ENCODE assay signal across 8 cellular contexts in the genomic region with DNA sequence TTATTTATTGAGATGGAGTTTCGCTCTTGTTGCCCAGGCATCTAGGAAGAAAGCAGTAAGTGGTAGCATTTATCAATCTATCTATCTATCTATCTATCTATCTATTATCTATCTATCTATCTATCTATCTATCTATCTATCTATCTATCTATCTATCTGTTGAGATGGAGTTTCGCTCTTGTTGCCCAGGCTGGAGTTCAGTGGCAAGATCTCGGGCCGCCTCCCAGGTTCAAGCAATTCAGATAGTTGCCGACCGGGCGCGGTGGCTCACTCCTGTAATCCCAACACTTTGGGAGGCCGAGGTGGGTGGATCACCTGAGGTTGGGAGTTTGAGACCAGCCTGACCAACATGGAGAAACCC. TPM values are rescaled to one million over a fixed set of nuclear protein-coding genes. Genes with fewer than 3 reads are reported as not detected.
DNase-seq lines count a peak whose midpoint lies in the region; ATAC-seq and TF ChIP-seq lines count a peak whose summit lies in the region.
"Not testable (repeated sequence)": the region's sequence is repeated elsewhere in the genome, so short reads cannot be mapped to it uniquely, and the experiment has no call there.

No MANE protein-coding gene starts in this region.

- not testable (repeated sequence) for TF ChIP-seq CTCF in AG09309 (IDR thresholded peaks at IDR 0.05; ENCODE audit: control insufficient read depth, insufficient read depth, low read depth, low read length, missing control alignments); HFF-Myc (IDR thresholded peaks at IDR 0.05; ENCODE audit: low read depth, low read length, missing control alignments); OCI-LY7 (conservative IDR thresholded peaks at IDR 0.05; ENCODE audit: low read length); mammary epithelial cell (conservative IDR thresholded peaks at IDR 0.05 in 1 of 2, IDR thresholded peaks at IDR 0.05 in 1 of 2; ENCODE audit: extremely low read depth in 1 of 2, insufficient read depth in 1 of 2, low read depth in 1 of 2, low read length in 2 of 2); heart left ventricle (IDR thresholded peaks at IDR 0.05); nephron progenitor cell (IDR thresholded peaks at IDR 0.05)

- CTCF ChIA-PET in OCI-LY7 (lab: Charles Lee; ENCODE audit: unreplicated experiment), result not testable (repeated sequence)
- CTCF ChIA-PET in activated CD8-positive, alpha-beta memory T cell treated with anti-CD3 and anti-CD28 coated beads, Interleukin-2, amount 10 ng/mL, durations not matched to agents 7 days and 5 days (lab: Charles Lee), result interaction anchor here (0.7 to 20.9 kb wide), 12 partner anchors 7 to 102 kb away, joined by 3 to 242 read pairs (median 6); a partner anchor contains a TSS
- CTCF ChIA-PET in mammary epithelial cell (lab: Charles Lee; ENCODE audit: low non-redundant PET), result interaction anchor here (0.6 kb wide), 1 partner anchor 1998 kb away, joined by 3 read pairs; no protein-coding TSS in a partner anchor

- not testable (repeated sequence) for H3K9me2 ChIP-seq in OCI-LY7 (ENCODE audit: insufficient read depth, low read length)

- H3K9me3 ChIP-seq in OCI-LY7 (ENCODE audit: low read length); mammary epithelial cell (replicated peaks; ENCODE audit: insufficient read depth, low read length); heart left ventricle: not testable (repeated sequence)

- BruUV-seq in OCI-LY7 (replicated peaks; lab: Mats Ljungman, UMichigan); mammary epithelial cell (replicated peaks; lab: Mats Ljungman, UMichigan): not testable (repeated sequence)

- peak overlapping the region; percentile 95 for H3K4me3 ChIP-seq in AG09309 (ENCODE audit: control insufficient read depth, low read depth, low read length)
- H3K4me3 ChIP-seq in HFF-Myc (replicated peaks; ENCODE audit: low read depth, low read length), result 0 out of 2 replicates have a peak overlapping the region, but pooled peaks have one; percentile 11
- peak overlapping the region; percentile 92 for H3K4me3 ChIP-seq in OCI-LY7 (ENCODE audit: low read depth, low read length, poor library complexity, severe bottlenecking)
- not testable (repeated sequence) for H3K4me3 ChIP-seq in mammary epithelial cell (replicated peaks in 1 of 3; ENCODE audit: insufficient read depth in 1 of 3, low read depth in 2 of 3, low read length in 3 of 3)
- H3K4me3 ChIP-seq in heart left ventricle, result peak overlapping the region; percentile 63 to 92 (median 81)

- dilution Hi-C loops in mammary epithelial cell (cut with HindIII; ENCODE audit: low sequenced_read_pairs), result not testable (repeated sequence)

- H3K27ac Mint-ChIP-seq in activated CD8-positive, alpha-beta memory T cell treated with anti-CD3 and anti-CD28 coated beads, Interleukin-2, amount 10 ng/mL, durations not matched to agents 7 days and 5 days, result peak overlapping the region; percentile 79
- H3K27ac Mint-ChIP-seq in nephron progenitor cell, result not testable (repeated sequence)
- peak overlapping the region; percentile 92 for H3K27ac Mint-ChIP-seq in stimulated activated naive B cell treated with anti-CD40 and anti-IgM and Interleukin-4, amounts not matched to agents 10 μg/mL and 1 μg/mL and 100 μg/mL, for 72 hours

- ATAC-seq in activated CD8-positive, alpha-beta memory T cell treated with anti-CD3 and anti-CD28 coated beads, Interleukin-2, amount 10 ng/mL, durations not matched to agents 7 days and 5 days; heart left ventricle; stimulated activated naive B cell treated with anti-CD40 and anti-IgM and Interleukin-4, amounts not matched to agents 10 μg/mL and 1 μg/mL and 100 μg/mL, for 72 hours (replicated peaks): not testable (repeated sequence)

- peak overlapping the region; percentile 95 for H3K4me3 Mint-ChIP-seq in activated CD8-positive, alpha-beta memory T cell treated with anti-CD3 and anti-CD28 coated beads, Interleukin-2, amount 10 ng/mL, durations not matched to agents 7 days and 5 days
- peak overlapping the region; percentile 96 for H3K4me3 Mint-ChIP-seq in nephron progenitor cell
- H3K4me3 Mint-ChIP-seq in stimulated activated naive B cell treated with anti-CD40 and anti-IgM and Interleukin-4, amounts not matched to agents 10 μg/mL and 1 μg/mL and 100 μg/mL, for 72 hours, result peak overlapping the region; percentile 94 to 96

- not testable (repeated sequence) for H3K27me3 ChIP-seq in mammary epithelial cell (ENCODE audit: insufficient read depth, low read length); heart left ventricle

- H3K9ac ChIP-seq in mammary epithelial cell (ENCODE audit: insufficient read depth, low read length), result not testable (repeated sequence)

- H3K36me3 ChIP-seq in OCI-LY7 (ENCODE audit: insufficient read depth, low read length) (peaks cover 27% of the 10 kb centered on the region), heart left ventricle (peaks cover 0 to 34% (median 15%) of the 10 kb centered on the region in 9 donors)
- not testable (repeated sequence) for H3K36me3 ChIP-seq in mammary epithelial cell (ENCODE audit: insufficient read depth, low read length)

- H3K79me2 ChIP-seq in OCI-LY7 (ENCODE audit: insufficient read depth, low read depth, low read length), result peaks cover 17% of the 10 kb centered on the region; the same call in 1 of the 2 replicates
- peaks cover 14% of the 10 kb centered on the region for H3K79me2 ChIP-seq in mammary epithelial cell (ENCODE audit: insufficient read depth, low read length)

- H3K4me2 ChIP-seq in OCI-LY7 (ENCODE audit: low read length), result peak overlapping the region; percentile 44; the same call in 1 of the 2 replicates
- not testable (repeated sequence) for H3K4me2 ChIP-seq in mammary epithelial cell (ENCODE audit: insufficient read depth, low read depth, low read length)

- not testable (repeated sequence) for H4K20me1 ChIP-seq in OCI-LY7 (ENCODE audit: insufficient read depth, low read length); mammary epithelial cell (ENCODE audit: insufficient read depth, low read length)

- H3K9me3 Mint-ChIP-seq in activated CD8-positive, alpha-beta memory T cell treated with anti-CD3 and anti-CD28 coated beads, Interleukin-2, amount 10 ng/mL, durations not matched to agents 7 days and 5 days (ENCODE audit: low read depth); nephron progenitor cell; stimulated activated naive B cell treated with anti-CD40 and anti-IgM and Interleukin-4, amounts not matched to agents 10 μg/mL and 1 μg/mL and 100 μg/mL, for 72 hours: not testable (repeated sequence)

- TF ChIP-seq POLR2A in heart left ventricle (IDR thresholded peaks at IDR 0.05), result not testable (repeated sequence)

- H2AFZ ChIP-seq in OCI-LY7 (ENCODE audit: low read length) (peak overlapping the region; percentile 61; the same call in 1 of the 2 replicates), mammary epithelial cell (ENCODE audit: low read depth, low read length) (peak overlapping the region; percentile 55)

- not testable (repeated sequence) for H3K27me3 Mint-ChIP-seq in activated CD8-positive, alpha-beta memory T cell treated with anti-CD3 and anti-CD28 coated beads, Interleukin-2, amount 10 ng/mL, durations not matched to agents 7 days and 5 days; nephron progenitor cell (ENCODE audit: low read depth, poor library complexity); stimulated activated naive B cell treated with anti-CD40 and anti-IgM and Interleukin-4, amounts not matched to agents 10 μg/mL and 1 μg/mL and 100 μg/mL, for 72 hours

- not testable (repeated sequence) for DNase-seq in AG09309 (ENCODE audit: low read depth); HFF-Myc (ENCODE audit: extremely low read depth, low read depth); OCI-LY7 (ENCODE audit: low spot score); activated CD8-positive, alpha-beta memory T cell treated with anti-CD3 and anti-CD28 coated beads, Interleukin-2, amount 10 ng/mL, durations not matched to agents 7 days and 5 days; mammary epithelial cell; nephron progenitor cell; stimulated activated naive B cell treated with anti-CD40 and anti-IgM and Interleukin-4, amounts not matched to agents 10 μg/mL and 1 μg/mL and 100 μg/mL, for 72 hours
- peak in 2 of 5 donors; percentile 34 to 57 for DNase-seq in heart left ventricle

- not testable (repeated sequence) for H3K36me3 Mint-ChIP-seq in activated CD8-positive, alpha-beta memory T cell treated with anti-CD3 and anti-CD28 coated beads, Interleukin-2, amount 10 ng/mL, durations not matched to agents 7 days and 5 days
- peaks cover 19% of the 10 kb centered on the region for H3K36me3 Mint-ChIP-seq in nephron progenitor cell (ENCODE audit: low read depth)
- H3K36me3 Mint-ChIP-seq in stimulated activated naive B cell treated with anti-CD40 and anti-IgM and Interleukin-4, amounts not matched to agents 10 μg/mL and 1 μg/mL and 100 μg/mL, for 72 hours, result peaks cover 3 to 16% of the 10 kb centered on the region in 2 donors

- H3K4me1 Mint-ChIP-seq in activated CD8-positive, alpha-beta memory T cell treated with anti-CD3 and anti-CD28 coated beads, Interleukin-2, amount 10 ng/mL, durations not matched to agents 7 days and 5 days, result peaks cover 17% of the 10 kb centered on the region
- peaks cover 18% of the 10 kb centered on the region for H3K4me1 Mint-ChIP-seq in nephron progenitor cell
- H3K4me1 Mint-ChIP-seq in stimulated activated naive B cell treated with anti-CD40 and anti-IgM and Interleukin-4, amounts not matched to agents 10 μg/mL and 1 μg/mL and 100 μg/mL, for 72 hours, result peaks cover 11 to 13% of the 10 kb centered on the region in 2 donors

- intact Hi-C loops in OCI-LY7 (cut with micrococcal nuclease; ENCODE audit: unreplicated experiment), result loop anchor here (1.0 to 2.0 kb wide), 2 partner anchors 70 to 115 kb away; a partner anchor contains a TSS
- intact Hi-C loops in mammary epithelial cell (cut with micrococcal nuclease), result loop anchor here (1.0 to 2.0 kb wide), 3 partner anchors 10 to 32 kb away; a partner anchor contains a TSS
- intact Hi-C loops in heart left ventricle (cut with DNase I), result loop anchor here in 1 of 10 donors (1.0 kb wide), 1 partner anchor 10 kb away; a partner anchor contains a TSS

- 35% methylated on average over 9 of the region's 9 CpGs for WGBS in mammary epithelial cell (ENCODE audit: low coverage, missing lambda C conversion rate)
- WGBS in heart left ventricle, 4 donors, result 38 to 42% (median 39%) methylated on average over 9 of the region's 9 CpGs

- POLR2A ChIA-PET in OCI-LY7 (lab: Charles Lee), result interaction anchor here (0.9 to 1.7 kb wide), 4 partner anchors 9 to 66 kb away, joined by 3 to 10 read pairs (median 4); a partner anchor contains a TSS

- not testable (repeated sequence) for H3K27ac ChIP-seq in OCI-LY7 (ENCODE audit: low read depth, low read length, poor library complexity, severe bottlenecking); mammary epithelial cell (ENCODE audit: insufficient read depth, low read depth, low read length)
- H3K27ac ChIP-seq in heart left ventricle, result peak overlapping the region in 11 of 12 donors; percentile 64 to 88 (median 82)

- H3K4me1 ChIP-seq in OCI-LY7 (ENCODE audit: insufficient read depth, low read length, poor library complexity, severe bottlenecking) (peaks cover 15% of the 10 kb centered on the region), heart left ventricle (peaks cover 0 to 25% (median 12%) of the 10 kb centered on the region in 12 donors)
- not testable (repeated sequence) for H3K4me1 ChIP-seq in mammary epithelial cell (ENCODE audit: insufficient read depth, low read length)

- in situ Hi-C loops in mammary epithelial cell (cut with MboI; ENCODE audit: low sequenced_read_pairs in 2 of 2), result not testable (repeated sequence)

RNA-seq across cellular contexts. Expression of a gene that starts 0.5 kb away (rescaled TPM):
- total RNA-seq in OCI-LY7 (2014; rRNA removed; shearing (Covaris generic)), result 108 and 118 TPM in 2 replicates
- total RNA-seq in OCI-LY7 (2022), result 115 and 118 TPM in 2 replicates
- total RNA-seq in activated CD8-positive, alpha-beta memory T cell treated with anti-CD3 and anti-CD28 coated beads, Interleukin-2, amount 10 ng/mL, durations not matched to agents 7 days and 5 days, result 100 to 1,000 TPM in 1 of 2 experiments, 10 to 100 TPM in 1; 77.2 to 110 TPM
- 10 to 100 TPM; 45.0 to 70.9 TPM for total RNA-seq in mammary epithelial cell
- polyA plus RNA-seq in mammary epithelial cell, result 159 TPM
- 167 TPM for polyA minus RNA-seq in mammary epithelial cell
- 10 to 100 TPM; 32.6 to 61.2 (median 43.8) TPM for total RNA-seq in heart left ventricle
- 100 to 1,000 TPM in 1 of 2 donors, 10 to 100 TPM in 1; 43.6 to 106 TPM for polyA plus RNA-seq in heart left ventricle

RNA-seq across cellular contexts. Expression of a gene that starts 6.9 kb away (rescaled TPM):
- total RNA-seq in OCI-LY7 (2014; rRNA removed; shearing (Covaris generic)), result 11.1 and 11.8 TPM in 2 replicates
- total RNA-seq in OCI-LY7 (2022), result 10.7 and 11.3 TPM in 2 replicates
- total RNA-seq in activated CD8-positive, alpha-beta memory T cell treated with anti-CD3 and anti-CD28 coated beads, Interleukin-2, amount 10 ng/mL, durations not matched to agents 7 days and 5 days, result 10 to 100 TPM in 1 of 2 experiments, 1 to 10 TPM in 1; 9.3 to 10.2 TPM
- 10 to 100 TPM in 1 of 2 donors, 1 to 10 TPM in 1; 6.5 to 16.0 TPM for total RNA-seq in mammary epithelial cell
- polyA plus RNA-seq in mammary epithelial cell, result 5.9 TPM
- polyA minus RNA-seq in mammary epithelial cell, result 3.8 TPM
- total RNA-seq in heart left ventricle, result 10 to 100 TPM in 4 of 9 donors, 1 to 10 TPM in 5; 6.9 to 16.6 (median 9.9) TPM
- 1 to 10 TPM; 3.5 to 3.7 TPM for polyA plus RNA-seq in heart left ventricle

RNA-seq across cellular contexts. Expression of a gene that starts 10.3 kb away (rescaled TPM):
- 23.7 and 26.1 TPM in 2 replicates for total RNA-seq in OCI-LY7 (2014; rRNA removed; shearing (Covaris generic))
- total RNA-seq in OCI-LY7 (2022), result 24.1 and 29.9 TPM in 2 replicates
- 10 to 100 TPM; 23.5 to 25.0 TPM for total RNA-seq in activated CD8-positive, alpha-beta memory T cell treated with anti-CD3 and anti-CD28 coated beads, Interleukin-2, amount 10 ng/mL, durations not matched to agents 7 days and 5 days
- 10 to 100 TPM; 16.3 to 22.0 TPM for total RNA-seq in mammary epithelial cell
- 13.9 TPM for polyA plus RNA-seq in mammary epithelial cell
- polyA minus RNA-seq in mammary epithelial cell, result 6.2 TPM
- total RNA-seq in heart left ventricle, result 10 to 100 TPM in 3 of 9 donors, 1 to 10 TPM in 6; 7.1 to 19.5 (median 9.3) TPM
- 10 to 100 TPM; 12.7 to 12.9 TPM for polyA plus RNA-seq in heart left ventricle

RNA-seq across cellular contexts. Expression of a gene that starts 26.4 kb away (rescaled TPM):
- total RNA-seq in OCI-LY7 (2014; rRNA removed; shearing (Covaris generic)), result 22.8 and 33.1 TPM in 2 replicates
- 18.6 and 21.5 TPM in 2 replicates for total RNA-seq in OCI-LY7 (2022)
- total RNA-seq in activated CD8-positive, alpha-beta memory T cell treated with anti-CD3 and anti-CD28 coated beads, Interleukin-2, amount 10 ng/mL, durations not matched to agents 7 days and 5 days, result 10 to 100 TPM; 42.4 to 43.0 TPM
- 10 to 100 TPM; 20.5 to 26.9 TPM for total RNA-seq in mammary epithelial cell
- polyA plus RNA-seq in mammary epithelial cell, result 57.7 TPM
- polyA minus RNA-seq in mammary epithelial cell, result 51.5 TPM
- total RNA-seq in heart left ventricle, result 10 to 100 TPM; 14.7 to 46.0 (median 19.4) TPM
- 10 to 100 TPM; 23.8 to 47.3 TPM for polyA plus RNA-seq in heart left ventricle

RNA-seq across cellular contexts. Expression of a gene that starts 31.0 kb away (rescaled TPM):
- total RNA-seq in OCI-LY7 (2014; rRNA removed; shearing (Covaris generic)), result 32.6 and 42.9 TPM in 2 replicates
- 15.8 and 24.4 TPM in 2 replicates for total RNA-seq in OCI-LY7 (2022)
- total RNA-seq in activated CD8-positive, alpha-beta memory T cell treated with anti-CD3 and anti-CD28 coated beads, Interleukin-2, amount 10 ng/mL, durations not matched to agents 7 days and 5 days, result 10 to 100 TPM; 14.4 to 17.9 TPM
- total RNA-seq in mammary epithelial cell, result 10 to 100 TPM; 12.5 to 14.6 TPM
- 25.5 TPM for polyA plus RNA-seq in mammary epithelial cell
- polyA minus RNA-seq in mammary epithelial cell, result 4.1 TPM
- total RNA-seq in heart left ventricle, result 10 to 100 TPM; 19.0 to 52.3 (median 25.9) TPM
- 10 to 100 TPM; 26.3 to 55.6 TPM for polyA plus RNA-seq in heart left ventricle
